16 cellular contexts compared by ENCODE assay signal in genomic region chr6:54467384-54467783, GRCh38.
DNase-seq lines count a peak whose midpoint lies in the region; ATAC-seq, FAIRE-seq and TF ChIP-seq lines count a peak whose summit lies in the region.
"Had no signal": no experiment of that assay in that cellular context is flagged by ENCODE, and none has a peak within 500 bp of the region (broad histone marks: within the 10 kb centered on the region; RNA-seq: fewer than 3 reads in every experiment).

No MANE protein-coding gene starts in this region.

- TF ChIP-seq CTCF in astrocyte (IDR thresholded peaks at IDR 0.05; ENCODE audit: insufficient read depth, low read depth, low read length) (no peak), prostate gland (IDR thresholded peaks at IDR 0.05) (no peak), body of pancreas (IDR thresholded peaks at IDR 0.05) (no peak)

- peaks cover 3% of the 10 kb centered on the region for H3K9me3 Mint-ChIP-seq in astrocyte (ENCODE audit: unreplicated experiment)

- DNase-seq in astrocyte (ENCODE audit: low read depth) (peak; percentile 2), prostate gland (ENCODE audit: low spot score) (no peak), body of pancreas (no peak), UCSD-AML1 (lab: John Stamatoyannopoulos, UW; ENCODE audit: unreplicated experiment) (no peak)
- DNase-seq: 8988T; ACHN; CD4-positive, CD25-positive, alpha-beta regulatory T cell; DMS53; GF-D8; HCEC 1CT; KG1 had no signal

- ATAC-seq in GM18498 (IDR thresholded peaks at IDR 0.05; ENCODE audit: unreplicated experiment) (peak; percentile 54), GM19324 (IDR thresholded peaks at IDR 0.05; ENCODE audit: low FRiP score, unreplicated experiment) (peak; percentile 71), HG02870 (IDR thresholded peaks at IDR 0.05; ENCODE audit: unreplicated experiment) (peak; percentile 58), body of pancreas (no peak)

- H2AFZ ChIP-seq in astrocyte (ENCODE audit: low read depth, low read length) = no peak overlapping the region

- no peaks in the 10 kb centered on the region for H4K20me1 ChIP-seq in astrocyte (ENCODE audit: insufficient read depth, low read length)
- H4K20me1 ChIP-seq: BLaER1 treated with 17β-estradiol and CSF1 and Interleukin-3, amounts not matched to agents 10 nM and 100 nM had no signal

- no peaks in the 10 kb centered on the region for H3K79me2 ChIP-seq in astrocyte (ENCODE audit: insufficient read depth, low read length)

- H3K4me3 Mint-ChIP-seq in astrocyte (ENCODE audit: unreplicated experiment) = no peak overlapping the region
- H3K4me3 Mint-ChIP-seq: CD4-positive, CD25-positive, alpha-beta regulatory T cell; IgD-negative memory B cell had no signal

- TF ChIP-seq POLR2A in prostate gland (IDR thresholded peaks at IDR 0.05) = no peak
- no peak for TF ChIP-seq POLR2A in body of pancreas (IDR thresholded peaks at IDR 0.05)

- no peak overlapping the region for H3K27ac Mint-ChIP-seq in astrocyte (ENCODE audit: unreplicated experiment)

- no peak overlapping the region for H3K9ac ChIP-seq in astrocyte (ENCODE audit: low read length)
- H3K9ac ChIP-seq: BLaER1 treated with 17β-estradiol and CSF1 and Interleukin-3, amounts not matched to agents 10 nM and 100 nM had no signal

- no peak for FAIRE-seq in astrocyte (lab: Jason Lieb, UNC)

- H3K4me3 ChIP-seq in astrocyte (ENCODE audit: insufficient read depth, low read depth, low read length) = no peak overlapping the region
- H3K4me3 ChIP-seq in prostate gland = no peak overlapping the region
- H3K4me3 ChIP-seq in body of pancreas = no peak overlapping the region
- H3K4me3 ChIP-seq: BLaER1 treated with 17β-estradiol and CSF1 and Interleukin-3, amounts not matched to agents 10 nM and 100 nM had no signal

- no peaks in the 10 kb centered on the region for H3K4me1 Mint-ChIP-seq in astrocyte (ENCODE audit: low read depth, unreplicated experiment)
- H3K4me1 Mint-ChIP-seq: CD4-positive, CD25-positive, alpha-beta regulatory T cell had no signal

- H3K36me3 ChIP-seq in astrocyte (ENCODE audit: insufficient read depth, low read length) (no peaks in the 10 kb centered on the region), prostate gland (no peaks in the 10 kb centered on the region), body of pancreas (replicated peaks in 1 of 2; ENCODE audit: insufficient read depth in 1 of 2, low read depth in 2 of 2) (no peaks in the 10 kb centered on the region)
- H3K36me3 ChIP-seq: BLaER1 treated with 17β-estradiol and CSF1 and Interleukin-3, amounts not matched to agents 10 nM and 100 nM had no signal

- H3K4me1 ChIP-seq in astrocyte (ENCODE audit: insufficient read depth, low read length) (no peaks in the 10 kb centered on the region), prostate gland (replicated peaks) (no peaks in the 10 kb centered on the region), body of pancreas (no peaks in the 10 kb centered on the region)
- H3K4me1 ChIP-seq: BLaER1 treated with 17β-estradiol and CSF1 and Interleukin-3, amounts not matched to agents 10 nM and 100 nM had no signal

- no peak overlapping the region for H3K4me2 ChIP-seq in astrocyte (ENCODE audit: low read length)
- H3K4me2 ChIP-seq: BLaER1 treated with 17β-estradiol and CSF1 and Interleukin-3, amounts not matched to agents 10 nM and 100 nM had no signal

- H3K27ac ChIP-seq in astrocyte (ENCODE audit: low read depth, low read length) (no peak overlapping the region), prostate gland (no peak overlapping the region), body of pancreas (no peak overlapping the region)
- H3K27ac ChIP-seq: BLaER1 treated with 17β-estradiol and CSF1 and Interleukin-3, amounts not matched to agents 10 nM and 100 nM had no signal

- no peaks in the 10 kb centered on the region for H3K27me3 Mint-ChIP-seq in astrocyte (ENCODE audit: low read depth, unreplicated experiment)
- H3K27me3 Mint-ChIP-seq: CD4-positive, CD25-positive, alpha-beta regulatory T cell; IgD-negative memory B cell had no signal

- WGBS in prostate gland = 85% methylated on average over 1 of the region's 1 CpG
- WGBS in body of pancreas, 2 donors = 35 to 64% methylated on average over 1 of the region's 1 CpG

- no peaks in the 10 kb centered on the region for H3K36me3 Mint-ChIP-seq in astrocyte (ENCODE audit: low read depth, unreplicated experiment)
- H3K36me3 Mint-ChIP-seq: CD4-positive, CD25-positive, alpha-beta regulatory T cell; IgD-negative memory B cell had no signal

- H3K27me3 ChIP-seq in astrocyte (ENCODE audit: insufficient read depth, low read length) (no peaks in the 10 kb centered on the region), prostate gland (replicated peaks; ENCODE audit: insufficient read depth) (no peaks in the 10 kb centered on the region), body of pancreas (no peaks in the 10 kb centered on the region)
- H3K27me3 ChIP-seq: BLaER1 treated with 17β-estradiol and CSF1 and Interleukin-3, amounts not matched to agents 10 nM and 100 nM had no signal

- intact Hi-C loops in prostate gland (cut with DNase I) = no loop called here
- intact Hi-C loops in body of pancreas (cut with DNase I) = no loop called here

- H3K9me3 ChIP-seq in astrocyte (ENCODE audit: insufficient read depth, low read depth, low read length) (no peaks in the 10 kb centered on the region), prostate gland (no peaks in the 10 kb centered on the region), body of pancreas (no peaks in the 10 kb centered on the region)
- H3K9me3 ChIP-seq: BLaER1 treated with 17β-estradiol and CSF1 and Interleukin-3, amounts not matched to agents 10 nM and 100 nM had no signal
